In genomic region chr10:34124522-34125035, GRCh38 we compare ENCODE assay signal across 11 cellular contexts.
A peak's percentile ranks its signal among the peaks of the same experiment; 100 is the strongest.
DNase-seq lines count a peak whose midpoint lies in the region; ATAC-seq and FAIRE-seq lines count a peak whose summit lies in the region.
"Had no signal": no experiment of that assay in that cellular context is flagged by ENCODE, and none has a peak within 500 bp of the region (broad histone marks: within the 10 kb centered on the region; RNA-seq: fewer than 3 reads in every experiment).

No MANE protein-coding gene starts in this region.

- H3K36me3 ChIP-seq in small intestine (ENCODE audit: control insufficient read depth in 2 of 2, insufficient read depth in 2 of 2, low read length in 2 of 2) = no peaks in the 10 kb centered on the region
- H3K36me3 ChIP-seq: breast epithelium had no signal

- DNase-seq in SIG-M5 treated with dmso at 0.1 percent for 504 hours (lab: John Stamatoyannopoulos, UW; ENCODE audit: unreplicated experiment) (peak; percentile 17), SIG-M5 (lab: John Stamatoyannopoulos, UW) (no peak), RPMI8226 (peak; percentile 10), fibroblast of peridontal ligament (ENCODE audit: extremely low read depth) (peak; percentile 16), small intestine (peak; percentile 52), 8988T (no peak)
- no peak for DNase-seq in activated CD4-positive, CD25-positive, alpha-beta regulatory T cell treated with anti-CD3 and anti-CD28 coated beads, Interleukin-2, amount 50 U/mL, for 72 hours
- DNase-seq: hypothalamus had no signal

- 80 to 89% (median 86%) methylated on average over 6 of the region's 6 CpGs for whole genome bisulfite sequencing in small intestine, 3 donors

- H3K9me3 ChIP-seq in small intestine (ENCODE audit: control insufficient read depth, low read depth) = no peaks in the 10 kb centered on the region
- H3K9me3 ChIP-seq: breast epithelium had no signal

- H3K4me3 ChIP-seq in small intestine (ENCODE audit: low read depth in 1 of 2, low read length in 2 of 2) = no peak overlapping the region
- H3K4me3 ChIP-seq: breast epithelium had no signal

- no peak for FAIRE-seq in small intestine (lab: Jason Lieb, UNC)
- FAIRE-seq: GM18507 had no signal

- ATAC-seq in HG03139 (IDR thresholded peaks at IDR 0.05; ENCODE audit: unreplicated experiment) = no peak

- peaks cover 0 to 8% of the 10 kb centered on the region in 2 donors for H3K4me1 ChIP-seq in small intestine (ENCODE audit: control insufficient read depth in 2 of 2, insufficient read depth in 1 of 2, low read depth in 1 of 2, low read length in 1 of 2)
- H3K4me1 ChIP-seq: breast epithelium had no signal

- no peaks in the 10 kb centered on the region for H3K27me3 ChIP-seq in small intestine (ENCODE audit: control insufficient read depth in 2 of 2, insufficient read depth in 2 of 2, low read length in 2 of 2)
- H3K27me3 ChIP-seq: breast epithelium had no signal

- H3K27ac ChIP-seq in small intestine (ENCODE audit: low read depth in 1 of 2, low read length in 1 of 2) = no peak overlapping the region
- H3K27ac ChIP-seq: breast epithelium had no signal

Comparison
In these comparisons a context has a peak if more than half of its experiments do, and no peak if none do; other contexts are left out.
1. DNase-seq: peak in SIG-M5 treated with dmso at 0.1 percent for 504 hours (single experiment), RPMI8226 (single experiment), fibroblast of peridontal ligament (single experiment) and small intestine (single experiment); none in SIG-M5 (single experiment), 8988T (single experiment) and activated CD4-positive, CD25-positive, alpha-beta regulatory T cell treated with anti-CD3 and anti-CD28 coated beads, Interleukin-2, amount 50 U/mL, for 72 hours (single experiment).